18 cellular contexts compared by ENCODE assay signal in genomic region chr1:116346943-116347673, GRCh38. TPM values are rescaled to one million over a fixed set of nuclear protein-coding genes. Genes with fewer than 3 reads are reported as not detected.
DNase-seq lines count a peak whose midpoint lies in the region; ATAC-seq and TF ChIP-seq lines count a peak whose summit lies in the region.
"Had no signal": no experiment of that assay in that cellular context is flagged by ENCODE, and none has a peak within 500 bp of the region (broad histone marks: within the 10 kb centered on the region; RNA-seq: fewer than 3 reads in every experiment).

No MANE protein-coding gene starts in this region.

- H3K27ac ChIP-seq in skeletal muscle tissue (ENCODE audit: low read depth, low read length) = peak overlapping the region; percentile 68
- H3K27ac ChIP-seq: coronary artery, HL-60, sigmoid colon, testis had no signal

- H3K27ac Mint-ChIP-seq in activated naive CD8-positive, alpha-beta T cell = peak overlapping the region; percentile 80
- no peak overlapping the region for H3K27ac Mint-ChIP-seq in activated naive CD8-positive, alpha-beta T cell treated with anti-CD3 and anti-CD28 coated beads, Interleukin-2, amount 50 U/mL, for 24 hours
- H3K27ac Mint-ChIP-seq in WTC11 = peak overlapping the region; percentile 15; the same call in 1 of the 2 replicates

- no peaks in the 10 kb centered on the region for H3K36me3 ChIP-seq in skeletal muscle tissue (ENCODE audit: control insufficient read depth in 3 of 3, insufficient read depth in 3 of 3, low read length in 3 of 3)
- H3K36me3 ChIP-seq: sigmoid colon had no signal

- POLR2A ChIA-PET in WTC11 (lab: Charles Lee) = no interaction called here

- no peaks in the 10 kb centered on the region for H3K9me3 ChIP-seq in skeletal muscle tissue (ENCODE audit: control insufficient read depth in 3 of 3, low read length in 3 of 3)
- H3K9me3 ChIP-seq: sigmoid colon, testis had no signal

- no peak for DNase-seq in activated naive CD8-positive, alpha-beta T cell treated with anti-CD3 and anti-CD28 coated beads, Interleukin-2, amount 50 U/mL, for 24 hours
- DNase-seq in WTC11 (ENCODE audit: low spot score) (no peak), foreskin melanocyte (peak; percentile 53), KG1 (lab: John Stamatoyannopoulos, UW) (no peak)
- no peak for DNase-seq in effector CD4-positive, alpha-beta T cell
- DNase-seq: activated CD4-positive, CD25-positive, alpha-beta regulatory T cell treated with anti-CD3 and anti-CD28 coated beads, Interleukin-2, amount 50 U/mL, for 72 hours; GDM1; KBM-7; mesenchymal stem cell; sigmoid colon; stimulated activated CD4-positive, alpha-beta T cell treated with anti-CD3 and anti-CD28 coated beads, Interleukin-2, amount 100 ng/mL, for 48 hours; T-helper 2 cell; testis had no signal

- H3K4me1 ChIP-seq in skeletal muscle tissue (ENCODE audit: control insufficient read depth in 3 of 3, insufficient read depth in 3 of 3, low read length in 3 of 3) = peaks cover 3 to 15% (median 10%) of the 10 kb centered on the region in 3 donors
- H3K4me1 ChIP-seq: sigmoid colon, testis had no signal

- H3K27me3 ChIP-seq in skeletal muscle tissue (ENCODE audit: control insufficient read depth in 3 of 3, insufficient read depth in 3 of 3, low read length in 3 of 3) = no peaks in the 10 kb centered on the region
- H3K27me3 ChIP-seq: sigmoid colon, testis had no signal

- H3K9ac ChIP-seq in skeletal muscle tissue (ENCODE audit: low read depth in 1 of 3, low read length in 3 of 3) = peak overlapping the region in 1 of 3 donors; percentile 12

- H3K36me3 Mint-ChIP-seq in activated naive CD8-positive, alpha-beta T cell = no peaks in the 10 kb centered on the region
- no peaks in the 10 kb centered on the region for H3K36me3 Mint-ChIP-seq in activated naive CD8-positive, alpha-beta T cell treated with anti-CD3 and anti-CD28 coated beads, Interleukin-2, amount 50 U/mL, for 24 hours (ENCODE audit: low read depth)
- H3K36me3 Mint-ChIP-seq in WTC11 = no peaks in the 10 kb centered on the region

- ATAC-seq in activated naive CD8-positive, alpha-beta T cell treated with anti-CD3 and anti-CD28 coated beads, Interleukin-2, amount 50 U/mL, for 24 hours = no peak
- ATAC-seq in WTC11 (peak; percentile 58), HG03469 (IDR thresholded peaks at IDR 0.05; ENCODE audit: unreplicated experiment) (no peak)

- H3K9me3 Mint-ChIP-seq in activated naive CD8-positive, alpha-beta T cell (ENCODE audit: low read depth) = no peaks in the 10 kb centered on the region
- H3K9me3 Mint-ChIP-seq in activated naive CD8-positive, alpha-beta T cell treated with anti-CD3 and anti-CD28 coated beads, Interleukin-2, amount 50 U/mL, for 24 hours = no peaks in the 10 kb centered on the region
- H3K9me3 Mint-ChIP-seq in WTC11 = no peaks in the 10 kb centered on the region

- H3K4me1 Mint-ChIP-seq in activated naive CD8-positive, alpha-beta T cell (ENCODE audit: low read depth) = peaks cover 79% of the 10 kb centered on the region
- H3K4me1 Mint-ChIP-seq in activated naive CD8-positive, alpha-beta T cell treated with anti-CD3 and anti-CD28 coated beads, Interleukin-2, amount 50 U/mL, for 24 hours = peaks cover 32% of the 10 kb centered on the region
- peaks cover 31% of the 10 kb centered on the region for H3K4me1 Mint-ChIP-seq in WTC11

- H3K4me3 ChIP-seq in skeletal muscle tissue (ENCODE audit: low read length in 3 of 3) = no peak overlapping the region
- H3K4me3 ChIP-seq: coronary artery, sigmoid colon, testis had no signal

- H3K27me3 Mint-ChIP-seq in activated naive CD8-positive, alpha-beta T cell = no peaks in the 10 kb centered on the region
- no peaks in the 10 kb centered on the region for H3K27me3 Mint-ChIP-seq in activated naive CD8-positive, alpha-beta T cell treated with anti-CD3 and anti-CD28 coated beads, Interleukin-2, amount 50 U/mL, for 24 hours
- no peaks in the 10 kb centered on the region for H3K27me3 Mint-ChIP-seq in WTC11 (ENCODE audit: low read depth)

- TF ChIP-seq CTCF in WTC11 (IDR thresholded peaks at IDR 0.05) = no peak

- CTCF ChIA-PET in WTC11 (lab: Charles Lee) = no interaction called here

- H3K4me3 Mint-ChIP-seq in activated naive CD8-positive, alpha-beta T cell = no peak overlapping the region
- H3K4me3 Mint-ChIP-seq in activated naive CD8-positive, alpha-beta T cell treated with anti-CD3 and anti-CD28 coated beads, Interleukin-2, amount 50 U/mL, for 24 hours = no peak overlapping the region
- H3K4me3 Mint-ChIP-seq in WTC11 = no peak overlapping the region

TF ChIP-seq in WTC11, 78 proteins besides CTCF, POLR2A, EP300 and RAD21:
- no peak for TF ChIP-seq USF1 (CRISPR knock-in tag; IDR thresholded peaks at IDR 0.05)

RNA-seq across cellular contexts. Expression of gene ATP1A1, which starts 25.9 kb away (rescaled TPM):
- total RNA-seq in WTC11 (2021) (259 to 286 TPM (median 259 TPM) in 3 replicates), skeletal muscle tissue (74.1 TPM)
